In the genomic region with DNA sequence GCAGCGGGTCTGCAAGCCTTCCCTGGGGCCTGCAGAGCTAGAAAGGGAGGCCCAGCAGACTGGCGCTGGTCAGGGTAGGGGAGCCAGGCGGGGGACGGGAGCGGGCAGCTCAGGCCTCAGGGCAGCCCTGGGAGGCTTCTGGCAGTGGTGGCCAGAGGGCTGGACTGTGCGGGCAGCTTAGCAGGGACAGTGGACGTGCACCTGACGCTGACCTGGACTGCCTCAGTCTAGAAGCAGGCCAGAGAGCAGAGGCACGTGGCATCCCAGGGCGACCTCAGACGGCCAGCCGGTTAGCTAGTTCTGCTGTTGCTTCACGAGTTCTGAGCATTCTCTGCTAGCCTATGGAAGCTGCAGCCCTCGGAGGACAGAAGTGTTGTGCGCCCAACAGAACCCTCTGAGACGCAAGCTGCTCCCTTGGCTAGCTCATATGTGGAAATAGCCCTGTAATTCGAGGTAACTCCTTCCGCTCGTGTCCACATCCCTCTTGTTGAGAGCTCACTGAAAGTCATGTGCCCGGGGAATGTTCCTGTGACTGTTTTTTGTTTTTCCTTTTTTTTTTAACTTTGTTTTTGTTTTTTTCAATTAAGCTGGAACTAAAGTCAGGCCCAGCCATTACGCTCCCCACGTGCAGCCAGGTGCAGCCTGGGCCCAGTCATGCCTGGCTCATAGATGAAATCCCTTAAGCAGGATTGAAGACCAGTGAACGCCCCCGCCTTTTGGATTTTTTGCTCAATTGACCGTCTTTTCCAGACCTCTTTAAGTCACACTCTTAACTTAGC, we compare ENCODE assay signal across 1 cellular context.
TF ChIP-seq lines count a peak whose summit lies in the region.

No MANE protein-coding gene starts in this region.

TF ChIP-seq in endothelial cell of umbilical vein, 7 proteins besides CTCF, POLR2A, EP300 and RAD21:
- no peak for TF ChIP-seq MYC (IDR thresholded peaks at IDR 0.05; ENCODE audit: low read depth, low read length)
- no peak for TF ChIP-seq JUN (IDR thresholded peaks at IDR 0.05; ENCODE audit: borderline replicate concordance, insufficient read depth, insufficient read length, low read depth)
- no peak for TF ChIP-seq GATA2 (IDR thresholded peaks at IDR 0.05; ENCODE audit: insufficient read depth, insufficient read length, low read depth, low read length)
- TF ChIP-seq, protein P1, sequence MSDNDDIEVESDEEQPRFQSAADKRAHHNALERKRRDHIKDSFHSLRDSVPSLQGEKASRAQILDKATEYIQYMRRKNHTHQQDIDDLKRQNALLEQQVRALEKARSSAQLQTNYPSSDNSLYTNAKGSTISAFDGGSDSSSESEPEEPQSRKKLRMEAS (IDR thresholded peaks at IDR 0.05; ENCODE audit: insufficient read depth, insufficient read length): no peak
- peak; percentile 26 for TF ChIP-seq POLR2AphosphoS5 (IDR thresholded peaks at IDR 0.05; ENCODE audit: insufficient read depth, low read depth, low read length)
- no peak for TF ChIP-seq FOS (IDR thresholded peaks at IDR 0.05; ENCODE audit: borderline replicate concordance, insufficient read depth, low read length)
- TF ChIP-seq EZH2 (IDR thresholded peaks at IDR 0.05; ENCODE audit: borderline replicate concordance, low read depth, low read length, severe bottlenecking): no peak
